In genomic region chr14:99416909-99417308, GRCh38 we compare ENCODE assay signal across 29 cellular contexts.
"Had no signal": no experiment of that assay in that cellular context is flagged by ENCODE, and none has a peak within 500 bp of the region (broad histone marks: within the 10 kb centered on the region; RNA-seq: fewer than 3 reads in every experiment).

No MANE protein-coding gene starts in this region.

- H3K27me3 ChIP-seq: brain microvascular endothelial cell, dorsolateral prefrontal cortex had no signal

- ATAC-seq: activated CD8-positive, alpha-beta T cell treated with anti-CD3 and anti-CD28 coated beads for 36 hours; activated T-helper 17 cell treated with anti-CD3 and anti-CD28 coated beads, Interleukin-2, amount 50 U/mL, for 72 hours; esophagus mucosa had no signal

- H3K27ac Mint-ChIP-seq: activated CD8-positive, alpha-beta T cell treated with anti-CD3 and anti-CD28 coated beads for 36 hours; activated naive CD8-positive, alpha-beta T cell; activated T-helper 17 cell treated with anti-CD3 and anti-CD28 coated beads, Interleukin-2, amount 50 U/mL, for 72 hours; dendritic cell treated with granulocyte-macrophage colony-stimulating factor and Interleukin-4, amounts not matched to agents 40 ng/mL and 50 ng/mL, for 4 days; endodermal cell had no signal

- DNase-seq: activated CD4-positive, alpha-beta T cell treated with anti-CD3 and anti-CD28 coated beads for 1 hour; activated CD4-positive, alpha-beta T cell treated with anti-CD3 and anti-CD28 coated beads for 4 hours; activated CD4-positive, alpha-beta T cell treated with anti-CD3 and anti-CD28 coated beads, Interleukin-2, amount 50 U/mL, for 1 hour; activated CD4-positive, alpha-beta T cell treated with anti-CD3 and anti-CD28 coated beads, Interleukin-2, amount 50 U/mL, for 48 hours; activated CD8-positive, alpha-beta memory T cell treated with anti-CD3 and anti-CD28 coated beads for 24 hours; activated CD8-positive, alpha-beta T cell treated with anti-CD3 and anti-CD28 coated beads for 36 hours; activated effector memory CD4-positive, alpha-beta T cell treated with Interleukin-2 at 50 U/mL for 16 hours; activated gamma-delta T cell treated with Interleukin-2 at 50 U/mL for 16 hours; activated naive CD4-positive, alpha-beta T cell treated with anti-CD3 and anti-CD28 coated beads, Interleukin-2, amount 50 U/mL, for 16 hours; activated naive CD4-positive, alpha-beta T cell treated with Interleukin-2 at 50 U/mL for 16 hours; activated T-cell treated with anti-CD3 and anti-CD28 coated beads, Interleukin-2, amount 50 U/mL, for 1 hour; amniotic stem cell; anterior cingulate cortex; brain microvascular endothelial cell; dorsolateral prefrontal cortex; effector memory CD4-positive, alpha-beta T cell; endodermal cell; foreskin fibroblast; hippocampal formation; T-helper 2 cell had no signal

- FAIRE-seq: astrocyte, bronchial epithelial cell, frontal cortex had no signal

- H3K36me3 ChIP-seq: brain microvascular endothelial cell had no signal

- H3K27me3 Mint-ChIP-seq: activated CD8-positive, alpha-beta T cell treated with anti-CD3 and anti-CD28 coated beads for 36 hours; activated naive CD8-positive, alpha-beta T cell; activated T-helper 17 cell treated with anti-CD3 and anti-CD28 coated beads, Interleukin-2, amount 50 U/mL, for 72 hours; central memory CD8-positive, alpha-beta T cell; dendritic cell treated with granulocyte-macrophage colony-stimulating factor and Interleukin-4, amounts not matched to agents 40 ng/mL and 50 ng/mL, for 4 days had no signal

- H3K9me3 Mint-ChIP-seq: activated CD8-positive, alpha-beta T cell treated with anti-CD3 and anti-CD28 coated beads for 36 hours; activated T-helper 17 cell treated with anti-CD3 and anti-CD28 coated beads, Interleukin-2, amount 50 U/mL, for 72 hours; central memory CD8-positive, alpha-beta T cell; dendritic cell treated with granulocyte-macrophage colony-stimulating factor and Interleukin-4, amounts not matched to agents 40 ng/mL and 50 ng/mL, for 4 days; endodermal cell had no signal

- H3K27ac ChIP-seq: brain microvascular endothelial cell, coronary artery had no signal

- H3K4me3 ChIP-seq: coronary artery had no signal

- H3K4me3 Mint-ChIP-seq: activated CD8-positive, alpha-beta T cell treated with anti-CD3 and anti-CD28 coated beads for 36 hours; activated naive CD8-positive, alpha-beta T cell; activated T-helper 17 cell treated with anti-CD3 and anti-CD28 coated beads, Interleukin-2, amount 50 U/mL, for 72 hours; central memory CD8-positive, alpha-beta T cell; dendritic cell treated with granulocyte-macrophage colony-stimulating factor and Interleukin-4, amounts not matched to agents 40 ng/mL and 50 ng/mL, for 4 days; endodermal cell had no signal
